Comparison of ENCODE assay signal across 17 cellular contexts in genomic region chr16:50616883-50617629, GRCh38.
A peak's percentile ranks its signal among the peaks of the same experiment; 100 is the strongest.
DNase-seq lines count a peak whose midpoint lies in the region; ATAC-seq and TF ChIP-seq lines count a peak whose summit lies in the region.
"Had no signal": no experiment of that assay in that cellular context is flagged by ENCODE, and none has a peak within 500 bp of the region (broad histone marks: within the 10 kb centered on the region; RNA-seq: fewer than 3 reads in every experiment).

No MANE protein-coding gene starts in this region.

- DNase-seq in activated CD4-positive, alpha-beta T cell treated with anti-CD3 and anti-CD28 coated beads for 36 hours, result peak; percentile 20
- no peak for DNase-seq in activated CD4-positive, alpha-beta T cell treated with anti-CD3 and anti-CD28 coated beads for 1 hour
- DNase-seq in NCI-H446 treated with DMSO at 0.1 percent for 48 hours (lab: John Stamatoyannopoulos, UW) (peak; percentile 1), hepatocyte (ENCODE audit: low spot score) (no peak), renal cortical epithelial cell (ENCODE audit: low read depth) (peak; percentile 72), GM20000 (ENCODE audit: low spot score) (no peak), thyroid gland (no peak)
- DNase-seq: activated CD4-positive, alpha-beta T cell treated with anti-CD3 and anti-CD28 coated beads, Interleukin-2, amount 50 U/mL, for 1 hour; activated naive CD4-positive, alpha-beta T cell treated with anti-CD3 and anti-CD28 coated beads, Interleukin-2, amount 10 ng/mL, durations not matched to agents 7 days and 5 days; cerebellar nuclear complex; erythroblast; NCI-H1436; T-helper 1 cell; upper lobe of right lung had no signal

- H3K27ac Mint-ChIP-seq in activated CD4-positive, alpha-beta T cell treated with anti-CD3 and anti-CD28 coated beads for 36 hours, result peak overlapping the region; percentile 53
- H3K27ac Mint-ChIP-seq: activated naive CD4-positive, alpha-beta T cell treated with anti-CD3 and anti-CD28 coated beads, Interleukin-2, amount 10 ng/mL, durations not matched to agents 7 days and 5 days had no signal

- H3K27me3 ChIP-seq in hepatocyte, result no peaks in the 10 kb centered on the region
- no peaks in the 10 kb centered on the region for H3K27me3 ChIP-seq in thyroid gland
- H3K27me3 ChIP-seq: upper lobe of right lung had no signal

- ATAC-seq in activated CD4-positive, alpha-beta T cell treated with anti-CD3 and anti-CD28 coated beads for 36 hours, result peak; percentile 64
- ATAC-seq in GM19395 (IDR thresholded peaks at IDR 0.05; ENCODE audit: unreplicated experiment), result no peak
- ATAC-seq: A549, upper lobe of right lung had no signal

- peaks cover 47% of the 10 kb centered on the region for H3K4me1 ChIP-seq in hepatocyte (ENCODE audit: insufficient read depth)
- no peaks in the 10 kb centered on the region for H3K4me1 ChIP-seq in thyroid gland
- H3K4me1 ChIP-seq: HAP-1 had no signal

- peaks cover 21% of the 10 kb centered on the region for H3K4me1 Mint-ChIP-seq in activated CD4-positive, alpha-beta T cell treated with anti-CD3 and anti-CD28 coated beads for 36 hours

- no peaks in the 10 kb centered on the region for H3K36me3 Mint-ChIP-seq in activated CD4-positive, alpha-beta T cell treated with anti-CD3 and anti-CD28 coated beads for 36 hours (ENCODE audit: low read depth)
- H3K36me3 Mint-ChIP-seq: activated naive CD4-positive, alpha-beta T cell treated with anti-CD3 and anti-CD28 coated beads, Interleukin-2, amount 10 ng/mL, durations not matched to agents 7 days and 5 days had no signal

- TF ChIP-seq CTCF in hepatocyte (IDR thresholded peaks at IDR 0.05; ENCODE audit: poor library complexity), result no peak
- no peak for TF ChIP-seq CTCF in GM20000 (IDR thresholded peaks at IDR 0.05; ENCODE audit: extremely low read depth, missing control alignments)
- no peak for TF ChIP-seq CTCF in thyroid gland (IDR thresholded peaks at IDR 0.05)

- H4K20me1 ChIP-seq in hepatocyte (ENCODE audit: insufficient read depth, poor library complexity, severe bottlenecking), result no peaks in the 10 kb centered on the region

- no peaks in the 10 kb centered on the region for H3K9me3 Mint-ChIP-seq in activated CD4-positive, alpha-beta T cell treated with anti-CD3 and anti-CD28 coated beads for 36 hours (ENCODE audit: low read depth)
- H3K9me3 Mint-ChIP-seq: activated naive CD4-positive, alpha-beta T cell treated with anti-CD3 and anti-CD28 coated beads, Interleukin-2, amount 10 ng/mL, durations not matched to agents 7 days and 5 days had no signal

- peak overlapping the region; percentile 62 for H3K27ac ChIP-seq in hepatocyte
- H3K27ac ChIP-seq in thyroid gland, result no peak overlapping the region
- H3K27ac ChIP-seq: A549, upper lobe of right lung had no signal

- H3K4me3 Mint-ChIP-seq in activated CD4-positive, alpha-beta T cell treated with anti-CD3 and anti-CD28 coated beads for 36 hours, result no peak overlapping the region
- H3K4me3 Mint-ChIP-seq: activated naive CD4-positive, alpha-beta T cell treated with anti-CD3 and anti-CD28 coated beads, Interleukin-2, amount 10 ng/mL, durations not matched to agents 7 days and 5 days had no signal

- no peaks in the 10 kb centered on the region for H3K9me2 ChIP-seq in hepatocyte (replicated peaks; ENCODE audit: insufficient read depth)

- no peaks in the 10 kb centered on the region for H3K9me3 ChIP-seq in hepatocyte (ENCODE audit: low read depth)
- no peaks in the 10 kb centered on the region for H3K9me3 ChIP-seq in thyroid gland
- H3K9me3 ChIP-seq: A549, HAP-1, upper lobe of right lung had no signal

- H3K4me3 ChIP-seq in hepatocyte, result no peak overlapping the region
- no peak overlapping the region for H3K4me3 ChIP-seq in thyroid gland (replicated peaks in 1 of 3)
- H3K4me3 ChIP-seq: A549, HAP-1, upper lobe of right lung had no signal

- CTCF ChIA-PET in activated CD4-positive, alpha-beta T cell treated with anti-CD3 and anti-CD28 coated beads for 36 hours (lab: Charles Lee), result interaction anchor here (1.1 to 1.2 kb wide), 2 partner anchors 9 to 25 kb away, joined by 3 to 4 read pairs; no protein-coding TSS in a partner anchor

- H3K36me3 ChIP-seq in hepatocyte (replicated peaks; ENCODE audit: insufficient read depth, low read depth) (no peaks in the 10 kb centered on the region), thyroid gland (no peaks in the 10 kb centered on the region)
- H3K36me3 ChIP-seq: HAP-1, upper lobe of right lung had no signal

- no peak for TF ChIP-seq POLR2A in thyroid gland (IDR thresholded peaks at IDR 0.05)

- H3K4me2 ChIP-seq in hepatocyte, result no peak overlapping the region
- H3K4me2 ChIP-seq: A549 had no signal

- intact Hi-C loops in activated CD4-positive, alpha-beta T cell treated with anti-CD3 and anti-CD28 coated beads for 36 hours (cut with DNase I, micrococcal nuclease), result loop anchor here in 1 of 2 experiments (1.0 kb wide), 1 partner anchor 15 kb away; no protein-coding TSS in a partner anchor
- intact Hi-C loops in thyroid gland (cut with DNase I), result no loop called here

- no peaks in the 10 kb centered on the region for H3K27me3 Mint-ChIP-seq in activated CD4-positive, alpha-beta T cell treated with anti-CD3 and anti-CD28 coated beads for 36 hours

- WGBS in hepatocyte (ENCODE audit: low lambda C conversion rate, missing lambda C conversion rate), result 56% methylated on average over 11 of the region's 11 CpGs
- WGBS in thyroid gland, 2 donors, result 79 to 83% methylated on average over 11 of the region's 11 CpGs

- H3K79me2 ChIP-seq in hepatocyte, result no peaks in the 10 kb centered on the region

- POLR2A ChIA-PET in activated CD4-positive, alpha-beta T cell treated with anti-CD3 and anti-CD28 coated beads for 36 hours (lab: Charles Lee), result interaction anchor here (0.6 kb wide), 1 partner anchor 24 kb away, joined by 4 read pairs; no protein-coding TSS in a partner anchor

- no peak overlapping the region for H2AFZ ChIP-seq in hepatocyte

Comparison
In these comparisons a context has a peak if more than half of its experiments do, and no peak if none do; other contexts are left out.
1. DNase-seq: peak in activated CD4-positive, alpha-beta T cell treated with anti-CD3 and anti-CD28 coated beads for 36 hours (single experiment), NCI-H446 treated with DMSO at 0.1 percent for 48 hours (single experiment) and renal cortical epithelial cell (single experiment); none in activated CD4-positive, alpha-beta T cell treated with anti-CD3 and anti-CD28 coated beads for 1 hour (single experiment), hepatocyte (single experiment), GM20000 (single experiment) and thyroid gland (0 of 2).